Comparison of ENCODE assay signal across 29 cellular contexts in the genomic region with DNA sequence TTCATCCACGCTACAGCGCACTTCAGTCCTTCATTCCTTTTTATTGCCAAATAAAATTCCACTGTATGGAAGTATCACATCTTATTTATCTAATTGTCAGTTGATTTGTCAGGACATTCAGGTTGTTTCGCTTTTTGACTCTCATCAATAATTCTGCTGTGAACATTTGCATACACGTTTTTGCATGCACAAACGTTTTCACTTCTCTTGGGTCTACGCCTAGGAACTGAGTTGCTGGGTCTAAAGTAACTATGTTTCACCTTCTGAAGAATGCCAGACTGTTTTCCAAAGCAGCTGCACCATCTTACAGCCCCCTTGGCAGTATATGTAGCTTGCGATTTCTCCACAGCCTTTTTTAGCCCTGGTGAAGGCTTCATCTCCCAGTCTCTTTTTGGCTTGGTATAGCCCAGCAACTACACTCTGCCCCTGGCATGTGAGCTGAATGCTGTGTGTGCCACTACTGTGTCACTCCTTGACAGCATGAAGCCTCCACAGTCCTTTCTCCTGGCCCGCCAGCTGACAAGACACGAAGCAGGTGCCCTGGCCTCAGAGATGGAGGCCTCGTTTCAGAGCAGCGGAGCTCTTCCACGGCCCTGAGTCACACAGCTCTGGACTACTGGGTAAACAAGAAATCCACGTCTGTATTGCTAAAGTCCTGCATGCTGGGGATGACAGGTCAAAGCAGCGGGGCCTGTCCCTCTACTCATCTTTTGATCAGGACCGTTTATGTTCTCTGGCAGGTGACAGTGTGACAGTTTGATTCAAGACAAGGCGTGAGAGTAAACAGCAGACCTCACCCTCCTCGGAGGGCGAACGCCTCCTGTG.
DNase-seq lines count a peak whose midpoint lies in the region; ATAC-seq and TF ChIP-seq lines count a peak whose summit lies in the region.
"Had no signal": no experiment of that assay in that cellular context is flagged by ENCODE, and none has a peak within 500 bp of the region (broad histone marks: within the 10 kb centered on the region; RNA-seq: fewer than 3 reads in every experiment).

No MANE protein-coding gene starts in this region.

- H3K36me3 Mint-ChIP-seq in nephron progenitor cell (ENCODE audit: low read depth): peaks cover 84% of the 10 kb centered on the region

- H4K20me1 ChIP-seq in BLaER1: peaks cover 37% of the 10 kb centered on the region

- no peak overlapping the region for H3K4me3 Mint-ChIP-seq in nephron progenitor cell
- H3K4me3 Mint-ChIP-seq: activated CD8-positive, alpha-beta T cell treated with anti-CD3 and anti-CD28 coated beads for 36 hours; activated T-helper 17 cell treated with anti-CD3 and anti-CD28 coated beads, Interleukin-2, amount 50 U/mL, for 72 hours had no signal

- peaks cover 20% of the 10 kb centered on the region for H3K4me1 Mint-ChIP-seq in nephron progenitor cell

- H3K27me3 Mint-ChIP-seq in nephron progenitor cell (ENCODE audit: low read depth, poor library complexity): peaks cover 9% of the 10 kb centered on the region
- H3K27me3 Mint-ChIP-seq: activated CD8-positive, alpha-beta T cell treated with anti-CD3 and anti-CD28 coated beads for 36 hours had no signal

- peak overlapping the region; percentile 54 for H3K4me2 ChIP-seq in BLaER1
- H3K4me2 ChIP-seq: A549 had no signal

- H3K27ac ChIP-seq in BLaER1: peak overlapping the region; percentile 36
- H3K27ac ChIP-seq: A549, neutrophil, prostate gland, SK-N-MC, thoracic aorta had no signal

- no peak overlapping the region for H3K4me3 ChIP-seq in BLaER1
- H3K4me3 ChIP-seq: A549, lung, prostate gland, SK-N-MC, thoracic aorta had no signal

- peaks cover 40% of the 10 kb centered on the region for H3K4me1 ChIP-seq in BLaER1
- H3K4me1 ChIP-seq: A549, prostate gland had no signal

- ATAC-seq in GM18867 (IDR thresholded peaks at IDR 0.05; ENCODE audit: unreplicated experiment): peak; percentile 68
- no peak for ATAC-seq in activated CD4-positive, CD25-positive, alpha-beta regulatory T cell treated with anti-CD3 and anti-CD28 coated beads, Interleukin-2, amount 50 U/mL, for 24 hours
- no peak for ATAC-seq in HG02763 (IDR thresholded peaks at IDR 0.05; ENCODE audit: unreplicated experiment)
- ATAC-seq: A549; activated CD8-positive, alpha-beta T cell treated with anti-CD3 and anti-CD28 coated beads for 36 hours; activated T-helper 17 cell treated with anti-CD3 and anti-CD28 coated beads, Interleukin-2, amount 50 U/mL, for 72 hours; stimulated activated naive CD8-positive, alpha-beta T cell treated with anti-CD3 and anti-CD28 coated beads, Interleukin-15, Interleukin-2, amounts not matched to agents 100 U/mL and 50 U/mL, for 24 hours had no signal

- peaks cover 30% of the 10 kb centered on the region for H3K9me3 ChIP-seq in BLaER1
- H3K9me3 ChIP-seq: A549, neutrophil, prostate gland, thoracic aorta had no signal

- H3K27ac Mint-ChIP-seq in nephron progenitor cell: peak overlapping the region; percentile 82
- H3K27ac Mint-ChIP-seq: activated CD8-positive, alpha-beta T cell treated with anti-CD3 and anti-CD28 coated beads for 36 hours; activated T-helper 17 cell treated with anti-CD3 and anti-CD28 coated beads, Interleukin-2, amount 50 U/mL, for 72 hours had no signal

- no peak for TF ChIP-seq CTCF in nephron progenitor cell (IDR thresholded peaks at IDR 0.05)

- peaks cover 100% of the 10 kb centered on the region for H3K36me3 ChIP-seq in BLaER1
- H3K36me3 ChIP-seq: neutrophil, prostate gland had no signal

- H3K27me3 ChIP-seq in BLaER1: no peaks in the 10 kb centered on the region
- H3K27me3 ChIP-seq: neutrophil had no signal

- H3K9me3 Mint-ChIP-seq in nephron progenitor cell: no peaks in the 10 kb centered on the region
- H3K9me3 Mint-ChIP-seq: activated CD8-positive, alpha-beta T cell treated with anti-CD3 and anti-CD28 coated beads for 36 hours had no signal

- peak overlapping the region; percentile 25; the same call in 1 of the 2 replicates for H3K9ac ChIP-seq in BLaER1

- peak; percentile 5 for DNase-seq in NCI-H526 treated with DMSO at 0.1 percent for 48 hours (lab: John Stamatoyannopoulos, UW)
- no peak for DNase-seq in nephron progenitor cell
- no peak for DNase-seq in HuH-7 (ENCODE audit: low spot score)
- no peak for DNase-seq in cortex of kidney (lab: John Stamatoyannopoulos, UW)
- DNase-seq: activated CD8-positive, alpha-beta T cell treated with anti-CD3 and anti-CD28 coated beads for 36 hours; activated naive CD4-positive, alpha-beta T cell treated with anti-CD3 and anti-CD28 coated beads, Interleukin-2, amount 50 U/mL, for 16 hours; amniotic stem cell; effector CD4-positive, alpha-beta T cell; GF-D8; GOT3; KG1; MM.1S; NCI-H1417; NCI-H2029 treated with DMSO at 0.1 percent for 48 hours; NCI-H2227 treated with DMSO at 0.1 percent for 48 hours; NCI-H69; stimulated activated CD4-positive, alpha-beta T cell treated with anti-CD3 and anti-CD28 coated beads, Interleukin-15, amount 100 ng/mL, for 24 hours; stimulated activated naive CD8-positive, alpha-beta T cell treated with anti-CD3 and anti-CD28 coated beads, Interleukin-15, Interleukin-2, amounts not matched to agents 100 U/mL and 50 U/mL, for 24 hours had no signal
